Comparison of ENCODE assay signal across 1 cellular context in genomic region chr2:219560893-219561178, GRCh38.
TF ChIP-seq lines count a peak whose summit lies in the region.

No MANE protein-coding gene starts in this region.

TF ChIP-seq in HepG2, 621 proteins besides CTCF, POLR2A, EP300 and RAD21 (continued from another document):
- TF ChIP-seq ARID4A (CRISPR knock-in tag; IDR thresholded peaks at IDR 0.05; ENCODE audit: borderline replicate concordance) (no peak), ZNF329 (CRISPR knock-in tag; IDR thresholded peaks at IDR 0.05; ENCODE audit: low read depth) (no peak), ZNF761 (CRISPR knock-in tag; conservative IDR thresholded peaks at IDR 0.05) (no peak), ZNF646 (CRISPR knock-in tag; IDR thresholded peaks at IDR 0.05) (peak; percentile 23; the same call in 1 of the 2 replicates)
